8 cellular contexts compared by ENCODE assay signal in genomic region chr7:130560972-130561371, GRCh38.
DNase-seq lines count a peak whose midpoint lies in the region; ATAC-seq and TF ChIP-seq lines count a peak whose summit lies in the region.

No MANE protein-coding gene starts in this region.

- no peaks in the 10 kb centered on the region for H3K27me3 ChIP-seq in heart left ventricle

- TF ChIP-seq POLR2A in heart left ventricle (IDR thresholded peaks at IDR 0.05): no peak

- peaks cover 0 to 21% (median 5%) of the 10 kb centered on the region in 12 donors for H3K9me3 ChIP-seq in heart left ventricle

- intact Hi-C loops in heart left ventricle (cut with DNase I): loop anchor here in 3 of 10 donors (10.0 kb wide), 1 partner anchor 104 kb away; the partner anchor contains the start of gene COPG2 (in 3 of the 3)

- no peak overlapping the region for H3K4me3 ChIP-seq in heart left ventricle

- ATAC-seq in GM18517 (IDR thresholded peaks at IDR 0.05; ENCODE audit: unreplicated experiment) (peak; percentile 91), HG03196 (IDR thresholded peaks at IDR 0.05; ENCODE audit: unreplicated experiment) (peak; percentile 71), heart left ventricle (no peak)

- H3K4me1 ChIP-seq in heart left ventricle: peaks cover 0 to 12% (median 3%) of the 10 kb centered on the region in 12 donors

- peaks cover 0 to 20% (median 4%) of the 10 kb centered on the region in 9 donors for H3K36me3 ChIP-seq in heart left ventricle

- 51 to 78% (median 66%) methylated on average over 1 of the region's 1 CpG for WGBS in heart left ventricle, 4 donors

- TF ChIP-seq CTCF in heart left ventricle (IDR thresholded peaks at IDR 0.05): no peak

- H3K27ac ChIP-seq in heart left ventricle: no peak overlapping the region

- DNase-seq in CD1c-positive myeloid dendritic cell (ENCODE audit: extremely low spot score): peak; percentile 44
- DNase-seq in RKO (ENCODE audit: low spot score): peak; percentile 78
- peak; percentile 40 for DNase-seq in glomerular visceral epithelial cell (ENCODE audit: extremely low spot score)
- DNase-seq in UCSD-AML1 (lab: John Stamatoyannopoulos, UW; ENCODE audit: unreplicated experiment): no peak
- no peak for DNase-seq in heart left ventricle
- no peak for DNase-seq in NK-92 (lab: John Stamatoyannopoulos, UW; ENCODE audit: unreplicated experiment)

Comparison
In these comparisons a context has a peak if more than half of its experiments do, and no peak if none do; other contexts are left out.
1. DNase-seq: peak in CD1c-positive myeloid dendritic cell (single experiment), RKO (single experiment) and glomerular visceral epithelial cell (single experiment); none in UCSD-AML1 (single experiment), heart left ventricle (0 of 5) and NK-92 (single experiment).
2. ATAC-seq: peak in GM18517 (single experiment) and HG03196 (single experiment); none in heart left ventricle (0 of 4).